10 cellular contexts compared by ENCODE assay signal in the genomic region with DNA sequence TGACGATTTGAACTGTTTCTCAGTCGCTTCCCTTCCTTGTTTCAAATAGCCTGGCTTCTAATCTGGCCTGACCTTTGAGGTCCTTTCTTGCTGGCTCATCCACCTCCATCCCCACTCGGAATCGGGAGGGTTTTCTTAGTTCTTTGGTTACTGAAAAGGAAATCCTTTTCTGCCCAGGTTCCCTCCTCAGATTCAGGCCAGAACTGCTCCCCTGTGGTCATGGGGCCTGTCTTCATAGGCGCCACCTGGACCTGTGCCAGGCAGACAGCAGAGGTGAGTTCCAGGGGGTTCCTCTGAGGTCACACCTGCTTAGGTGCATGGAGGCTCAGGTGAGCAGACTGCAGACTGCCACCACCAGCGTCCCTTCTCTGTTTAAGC.
DNase-seq lines count a peak whose midpoint lies in the region; ATAC-seq and TF ChIP-seq lines count a peak whose summit lies in the region.
"Had no signal": no experiment of that assay in that cellular context is flagged by ENCODE, and none has a peak within 500 bp of the region (broad histone marks: within the 10 kb centered on the region; RNA-seq: fewer than 3 reads in every experiment).

No MANE protein-coding gene starts in this region.

- H3K9me3 ChIP-seq in RWPE2 (ENCODE audit: severe bottlenecking) = no peaks in the 10 kb centered on the region
- H3K9me3 ChIP-seq: gastroesophageal sphincter had no signal

- no peak for DNase-seq in T-helper 2 cell treated with Interferon-gamma antibody and Interleukin-4, amounts not matched to agents 5 μg/mL and 100 μg/mL, for 36 hours (ENCODE audit: low spot score)
- DNase-seq in T-helper 2 cell (no peak), RWPE2 (ENCODE audit: low spot score) (no peak), OCI-M1 (lab: John Stamatoyannopoulos, UW) (no peak), caudate nucleus (lab: John Stamatoyannopoulos, UW) (no peak)
- DNase-seq in stimulated activated effector memory CD8-positive, alpha-beta T cell treated with anti-CD3 and anti-CD28 coated beads, Interleukin-12 subunit alpha, Interleukin-12 subunit beta, amount 100 ng/mL, for 72 hours (ENCODE audit: low spot score in 2 of 2) = no peak
- DNase-seq in activated CD4-positive, CD25-positive, alpha-beta regulatory T cell treated with anti-CD3 and anti-CD28 coated beads, Interleukin-2, amount 50 U/mL, for 72 hours = no peak
- DNase-seq: AML-193 had no signal

- H3K4me3 ChIP-seq in RWPE2 (ENCODE audit: severe bottlenecking) = no peak overlapping the region
- H3K4me3 ChIP-seq: gastroesophageal sphincter had no signal

- H3K27ac Mint-ChIP-seq in T-helper 2 cell treated with Interferon-gamma antibody and Interleukin-4, amounts not matched to agents 5 μg/mL and 100 μg/mL, for 36 hours = peak overlapping the region; percentile 64
- H3K27ac Mint-ChIP-seq in stimulated activated effector memory CD8-positive, alpha-beta T cell treated with anti-CD3 and anti-CD28 coated beads, Interleukin-12 subunit alpha, Interleukin-12 subunit beta, amount 100 ng/mL, for 72 hours = peak overlapping the region; percentile 74

- no peaks in the 10 kb centered on the region for H3K27me3 ChIP-seq in RWPE2 (ENCODE audit: insufficient read depth, poor library complexity, severe bottlenecking)
- H3K27me3 ChIP-seq: gastroesophageal sphincter had no signal

- no peaks in the 10 kb centered on the region for H3K36me3 ChIP-seq in RWPE2 (ENCODE audit: low read depth)
- H3K36me3 ChIP-seq: gastroesophageal sphincter had no signal

- H3K36me3 Mint-ChIP-seq in T-helper 2 cell treated with Interferon-gamma antibody and Interleukin-4, amounts not matched to agents 5 μg/mL and 100 μg/mL, for 36 hours (ENCODE audit: low read depth) = peaks cover 2% of the 10 kb centered on the region
- no peaks in the 10 kb centered on the region for H3K36me3 Mint-ChIP-seq in stimulated activated effector memory CD8-positive, alpha-beta T cell treated with anti-CD3 and anti-CD28 coated beads, Interleukin-12 subunit alpha, Interleukin-12 subunit beta, amount 100 ng/mL, for 72 hours

- no peaks in the 10 kb centered on the region for H3K4me1 ChIP-seq in RWPE2 (ENCODE audit: insufficient read depth, poor library complexity, severe bottlenecking)
- H3K4me1 ChIP-seq: gastroesophageal sphincter had no signal

- TF ChIP-seq CTCF in RWPE2 (IDR thresholded peaks at IDR 0.05; ENCODE audit: poor library complexity, severe bottlenecking) = peak; percentile 37

- H3K9me3 Mint-ChIP-seq in T-helper 2 cell treated with Interferon-gamma antibody and Interleukin-4, amounts not matched to agents 5 μg/mL and 100 μg/mL, for 36 hours = no peaks in the 10 kb centered on the region
- H3K9me3 Mint-ChIP-seq in stimulated activated effector memory CD8-positive, alpha-beta T cell treated with anti-CD3 and anti-CD28 coated beads, Interleukin-12 subunit alpha, Interleukin-12 subunit beta, amount 100 ng/mL, for 72 hours = no peaks in the 10 kb centered on the region

- no peaks in the 10 kb centered on the region for H3K27me3 Mint-ChIP-seq in T-helper 2 cell treated with Interferon-gamma antibody and Interleukin-4, amounts not matched to agents 5 μg/mL and 100 μg/mL, for 36 hours (ENCODE audit: low read depth)

- H3K4me1 Mint-ChIP-seq in T-helper 2 cell treated with Interferon-gamma antibody and Interleukin-4, amounts not matched to agents 5 μg/mL and 100 μg/mL, for 36 hours (ENCODE audit: low read depth) = peaks cover 40% of the 10 kb centered on the region
- peaks cover 13% of the 10 kb centered on the region for H3K4me1 Mint-ChIP-seq in stimulated activated effector memory CD8-positive, alpha-beta T cell treated with anti-CD3 and anti-CD28 coated beads, Interleukin-12 subunit alpha, Interleukin-12 subunit beta, amount 100 ng/mL, for 72 hours

- H3K27ac ChIP-seq in RWPE2 (ENCODE audit: poor library complexity, severe bottlenecking) (no peak overlapping the region), caudate nucleus (ENCODE audit: low read depth, low read length) (no peak overlapping the region)
- H3K27ac ChIP-seq: gastroesophageal sphincter had no signal

- H3K4me3 Mint-ChIP-seq in T-helper 2 cell treated with Interferon-gamma antibody and Interleukin-4, amounts not matched to agents 5 μg/mL and 100 μg/mL, for 36 hours = no peak overlapping the region
- no peak overlapping the region for H3K4me3 Mint-ChIP-seq in stimulated activated effector memory CD8-positive, alpha-beta T cell treated with anti-CD3 and anti-CD28 coated beads, Interleukin-12 subunit alpha, Interleukin-12 subunit beta, amount 100 ng/mL, for 72 hours

- ATAC-seq in HG02763 (IDR thresholded peaks at IDR 0.05; ENCODE audit: unreplicated experiment) = peak; percentile 10
- ATAC-seq in RWPE2 (ENCODE audit: low read depth) = peak; percentile 12; the same call in 1 of the 3 replicates
- no peak for ATAC-seq in stimulated activated effector memory CD8-positive, alpha-beta T cell treated with anti-CD3 and anti-CD28 coated beads, Interleukin-12 subunit alpha, Interleukin-12 subunit beta, amount 100 ng/mL, for 72 hours
- ATAC-seq: gastroesophageal sphincter had no signal
